26 cellular contexts compared by ENCODE assay signal in the genomic region with DNA sequence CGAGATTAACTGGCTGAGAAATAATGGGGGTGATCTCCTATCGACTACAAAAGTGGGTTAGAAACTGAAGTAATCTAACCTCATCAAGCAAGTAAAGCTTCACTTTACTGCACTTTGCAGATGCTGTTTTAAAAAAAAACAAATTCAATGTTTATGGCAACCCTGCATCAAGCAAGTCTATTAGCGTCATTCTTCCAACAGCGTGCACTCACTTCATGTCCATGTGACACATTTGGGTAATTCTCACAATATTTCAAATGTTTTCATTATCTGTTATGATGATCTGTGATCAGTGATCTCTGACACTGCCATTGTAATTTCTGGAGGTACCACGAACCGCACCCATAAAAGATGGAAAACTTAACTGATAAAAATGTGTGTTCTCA.
DNase-seq lines count a peak whose midpoint lies in the region; ATAC-seq and TF ChIP-seq lines count a peak whose summit lies in the region.
"Had no signal": no experiment of that assay in that cellular context is flagged by ENCODE, and none has a peak within 500 bp of the region (broad histone marks: within the 10 kb centered on the region; RNA-seq: fewer than 3 reads in every experiment).

No MANE protein-coding gene starts in this region.

- POLR2A ChIA-PET in OCI-LY7 (lab: Charles Lee), result interaction anchor here (1.0 to 1.7 kb wide), 2 partner anchors 9 to 13 kb away, joined by 3 to 6 read pairs; no protein-coding TSS in a partner anchor

- CTCF ChIA-PET in activated CD8-positive, alpha-beta memory T cell treated with anti-CD3 and anti-CD28 coated beads, Interleukin-2, amount 10 ng/mL, durations not matched to agents 7 days and 5 days (lab: Charles Lee), result interaction anchor here (0.8 kb wide), 1 partner anchor 70 kb away, joined by 3 read pairs; the partner anchor contains the start of gene KANSL1
- CTCF ChIA-PET in OCI-LY7 (lab: Charles Lee; ENCODE audit: unreplicated experiment), result no interaction called here

- H3K4me1 Mint-ChIP-seq in activated CD8-positive, alpha-beta memory T cell treated with anti-CD3 and anti-CD28 coated beads, Interleukin-2, amount 10 ng/mL, durations not matched to agents 7 days and 5 days, result peaks cover 42% of the 10 kb centered on the region
- peaks cover 69% of the 10 kb centered on the region for H3K4me1 Mint-ChIP-seq in stimulated activated effector memory CD8-positive, alpha-beta T cell treated with anti-CD3 and anti-CD28 coated beads, Interleukin-12 subunit alpha, Interleukin-12 subunit beta, amount 100 ng/mL, for 72 hours

- no TSS peak for BruUV-seq in OCI-LY7 (replicated peaks; lab: Mats Ljungman, UMichigan)

- no peak for TF ChIP-seq CTCF in OCI-LY7 (conservative IDR thresholded peaks at IDR 0.05; ENCODE audit: low read length)

- H3K9me3 ChIP-seq in OCI-LY7 (ENCODE audit: low read length), result no peaks in the 10 kb centered on the region
- no peaks in the 10 kb centered on the region for H3K9me3 ChIP-seq in GM23248 (ENCODE audit: low read depth)
- H3K9me3 ChIP-seq: breast epithelium, HAP-1, heart right ventricle, SK-N-SH, vagina had no signal

- H2AFZ ChIP-seq in OCI-LY7 (ENCODE audit: low read length), result no peak overlapping the region
- H2AFZ ChIP-seq in GM23248, result no peak overlapping the region
- H2AFZ ChIP-seq: neural progenitor cell had no signal

- no peak for ATAC-seq in activated CD8-positive, alpha-beta memory T cell treated with anti-CD3 and anti-CD28 coated beads, Interleukin-2, amount 10 ng/mL, durations not matched to agents 7 days and 5 days
- peak; percentile 51 for ATAC-seq in stimulated activated effector memory CD8-positive, alpha-beta T cell treated with anti-CD3 and anti-CD28 coated beads, Interleukin-12 subunit alpha, Interleukin-12 subunit beta, amount 100 ng/mL, for 72 hours
- no peak for ATAC-seq in GM21737 (IDR thresholded peaks at IDR 0.05; ENCODE audit: unreplicated experiment)
- ATAC-seq: heart right ventricle, Panc1 had no signal

- in situ Hi-C loops in GM23248 (cut with MboI), result no loop called here

- no peaks in the 10 kb centered on the region for H3K27me3 Mint-ChIP-seq in activated CD8-positive, alpha-beta memory T cell treated with anti-CD3 and anti-CD28 coated beads, Interleukin-2, amount 10 ng/mL, durations not matched to agents 7 days and 5 days

- peaks cover 12% of the 10 kb centered on the region for H3K36me3 Mint-ChIP-seq in activated CD8-positive, alpha-beta memory T cell treated with anti-CD3 and anti-CD28 coated beads, Interleukin-2, amount 10 ng/mL, durations not matched to agents 7 days and 5 days
- no peaks in the 10 kb centered on the region for H3K36me3 Mint-ChIP-seq in stimulated activated effector memory CD8-positive, alpha-beta T cell treated with anti-CD3 and anti-CD28 coated beads, Interleukin-12 subunit alpha, Interleukin-12 subunit beta, amount 100 ng/mL, for 72 hours

- no peak overlapping the region for H3K9ac ChIP-seq in GM23248
- H3K9ac ChIP-seq: neural progenitor cell, SK-N-SH had no signal

- H3K36me3 ChIP-seq in OCI-LY7 (ENCODE audit: insufficient read depth, low read length) (peaks cover 16% of the 10 kb centered on the region; the same call in 1 of the 2 replicates), GM23248 (ENCODE audit: low read depth) (no peaks in the 10 kb centered on the region)
- H3K36me3 ChIP-seq: breast epithelium, HAP-1, neural progenitor cell, vagina had no signal

- H3K27ac Mint-ChIP-seq in activated CD8-positive, alpha-beta memory T cell treated with anti-CD3 and anti-CD28 coated beads, Interleukin-2, amount 10 ng/mL, durations not matched to agents 7 days and 5 days, result no peak overlapping the region
- H3K27ac Mint-ChIP-seq in stimulated activated effector memory CD8-positive, alpha-beta T cell treated with anti-CD3 and anti-CD28 coated beads, Interleukin-12 subunit alpha, Interleukin-12 subunit beta, amount 100 ng/mL, for 72 hours, result peak overlapping the region; percentile 30
- H3K27ac Mint-ChIP-seq: neural progenitor cell had no signal

- WGBS in GM23248 (ENCODE audit: low coverage in 1 of 2, low lambda C conversion rate in 2 of 2, missing lambda C conversion rate in 2 of 2), 2 experiments, result 96% methylated on average over 6 of the region's 6 CpGs

- H3K27me3 ChIP-seq in GM23248 (replicated peaks; ENCODE audit: insufficient read depth), result no peaks in the 10 kb centered on the region
- H3K27me3 ChIP-seq: breast epithelium, heart right ventricle, neural progenitor cell, vagina had no signal

- H3K4me3 Mint-ChIP-seq in activated CD8-positive, alpha-beta memory T cell treated with anti-CD3 and anti-CD28 coated beads, Interleukin-2, amount 10 ng/mL, durations not matched to agents 7 days and 5 days, result peak overlapping the region; percentile 38
- H3K4me3 Mint-ChIP-seq in stimulated activated effector memory CD8-positive, alpha-beta T cell treated with anti-CD3 and anti-CD28 coated beads, Interleukin-12 subunit alpha, Interleukin-12 subunit beta, amount 100 ng/mL, for 72 hours, result peak overlapping the region; percentile 1
- H3K4me3 Mint-ChIP-seq: CD14-positive monocyte, neural progenitor cell had no signal

- intact Hi-C loops in OCI-LY7 (cut with micrococcal nuclease; ENCODE audit: unreplicated experiment), result no loop called here

- peaks cover 22% of the 10 kb centered on the region for H3K4me1 ChIP-seq in OCI-LY7 (ENCODE audit: insufficient read depth, low read length, poor library complexity, severe bottlenecking)
- peaks cover 9% of the 10 kb centered on the region for H3K4me1 ChIP-seq in GM23248 (ENCODE audit: insufficient read depth)

- H3K9me3 Mint-ChIP-seq in activated CD8-positive, alpha-beta memory T cell treated with anti-CD3 and anti-CD28 coated beads, Interleukin-2, amount 10 ng/mL, durations not matched to agents 7 days and 5 days (ENCODE audit: low read depth), result no peaks in the 10 kb centered on the region
- H3K9me3 Mint-ChIP-seq in stimulated activated effector memory CD8-positive, alpha-beta T cell treated with anti-CD3 and anti-CD28 coated beads, Interleukin-12 subunit alpha, Interleukin-12 subunit beta, amount 100 ng/mL, for 72 hours, result no peaks in the 10 kb centered on the region
- H3K9me3 Mint-ChIP-seq: activated naive CD4-positive, alpha-beta T cell treated with anti-CD3 and anti-CD28 coated beads for 36 hours; CD14-positive monocyte; neural progenitor cell had no signal

- DNase-seq in activated CD8-positive, alpha-beta memory T cell treated with anti-CD3 and anti-CD28 coated beads, Interleukin-2, amount 10 ng/mL, durations not matched to agents 7 days and 5 days, result no peak
- DNase-seq in activated CD8-positive, alpha-beta memory T cell treated with anti-CD3 and anti-CD28 coated beads, Interleukin-2, amount 50 U/mL, for 48 hours, result no peak
- no peak for DNase-seq in OCI-LY7 (ENCODE audit: low spot score)
- DNase-seq in stimulated activated effector memory CD8-positive, alpha-beta T cell treated with anti-CD3 and anti-CD28 coated beads, Interleukin-12 subunit alpha, Interleukin-12 subunit beta, amount 100 ng/mL, for 72 hours (ENCODE audit: low spot score in 2 of 2), result no peak
- DNase-seq in GM23248, result no peak
- DNase-seq in cerebellar nuclear complex (lab: John Stamatoyannopoulos, UW), result no peak
- DNase-seq: activated naive CD4-positive, alpha-beta T cell treated with anti-CD3 and anti-CD28 coated beads for 36 hours; DMS79 treated with DMSO at 0.1 percent for 48 hours; effector CD4-positive, alpha-beta T cell; heart right ventricle; mesenchymal stem cell; NCI-H1417; NCI-H2171; NCI-H774; retina; SK-N-SH; stimulated activated CD4-positive, alpha-beta T cell treated with anti-CD3 and anti-CD28 coated beads, Interleukin-15, amount 100 ng/mL, for 24 hours; stimulated activated naive CD4-positive, alpha-beta T cell treated with Interleukin-2 at 50 U/mL for 16 hours had no signal

- H3K9me2 ChIP-seq in OCI-LY7 (ENCODE audit: insufficient read depth, low read length) (no peaks in the 10 kb centered on the region), GM23248 (ENCODE audit: insufficient read depth) (no peaks in the 10 kb centered on the region)
- H3K9me2 ChIP-seq: SK-N-SH had no signal

- 0 out of 2 replicates have a peak overlapping the region, but pooled peaks have one; percentile 5 for H3K4me2 ChIP-seq in OCI-LY7 (ENCODE audit: low read length)
- H3K4me2 ChIP-seq in GM23248 (ENCODE audit: unreplicated experiment), result no peak overlapping the region
- H3K4me2 ChIP-seq: neural progenitor cell, SK-N-SH had no signal

- H4K20me1 ChIP-seq in OCI-LY7 (ENCODE audit: insufficient read depth, low read length) (peaks cover 46% of the 10 kb centered on the region), GM23248 (ENCODE audit: insufficient read depth) (peaks cover 43% of the 10 kb centered on the region)

- H3F3A ChIP-seq in GM23248 (ENCODE audit: insufficient read depth), result no peaks in the 10 kb centered on the region

- H3K79me2 ChIP-seq in OCI-LY7 (ENCODE audit: insufficient read depth, low read depth, low read length) (peaks cover 97% of the 10 kb centered on the region), GM23248 (ENCODE audit: insufficient read depth) (peaks cover 98% of the 10 kb centered on the region)

- no peak overlapping the region for H3K27ac ChIP-seq in OCI-LY7 (ENCODE audit: low read depth, low read length, poor library complexity, severe bottlenecking)
- peak overlapping the region; percentile 5 for H3K27ac ChIP-seq in cingulate gyrus (ENCODE audit: low read depth, low read length)
- H3K27ac ChIP-seq in GM23248, result no peak overlapping the region
- H3K27ac ChIP-seq: breast epithelium, neural progenitor cell, vagina had no signal

- H3K4me3 ChIP-seq in OCI-LY7 (ENCODE audit: low read depth, low read length, poor library complexity, severe bottlenecking) (no peak overlapping the region), GM23248 (no peak overlapping the region)
- H3K4me3 ChIP-seq: breast epithelium, HAP-1, heart right ventricle, neural progenitor cell, vagina had no signal
